ENCODE assay signal across 9 cellular contexts in the genomic region with DNA sequence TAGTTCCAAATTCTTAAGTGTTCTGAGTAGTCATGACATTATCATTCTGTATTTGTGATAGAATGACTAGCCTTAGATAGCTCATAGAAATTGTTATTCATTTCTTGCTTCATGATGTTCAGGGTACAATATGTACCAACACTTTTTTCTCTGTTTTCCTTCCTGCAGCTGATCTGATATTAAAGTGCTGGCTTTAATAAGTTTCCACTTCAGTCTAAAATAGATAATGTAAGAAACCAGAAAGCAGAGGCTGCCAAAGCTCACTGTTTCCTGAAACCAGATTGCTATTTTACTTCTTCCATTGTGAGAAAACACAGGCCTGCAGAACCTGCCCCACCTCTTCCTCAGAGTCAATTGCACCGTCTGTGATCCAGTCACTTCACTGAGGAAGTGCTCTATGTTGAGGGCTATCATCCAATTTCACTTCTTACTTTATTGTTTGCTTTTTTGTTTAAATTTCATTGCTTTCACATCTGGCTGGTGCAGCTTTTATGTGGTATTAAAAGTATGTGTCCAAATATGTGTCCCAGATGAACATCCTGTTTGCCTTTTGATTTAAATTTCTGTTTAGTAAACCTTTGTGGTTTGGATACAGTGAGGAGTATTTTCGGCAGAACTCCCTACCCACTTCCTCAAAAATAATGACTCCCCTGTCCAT.
DNase-seq lines count a peak whose midpoint lies in the region; ATAC-seq, FAIRE-seq and TF ChIP-seq lines count a peak whose summit lies in the region.
"Had no signal": no experiment of that assay in that cellular context is flagged by ENCODE, and none has a peak within 500 bp of the region (broad histone marks: within the 10 kb centered on the region; RNA-seq: fewer than 3 reads in every experiment).

No MANE protein-coding gene starts in this region.

- H3K27me3 ChIP-seq in bronchial epithelial cell (ENCODE audit: control insufficient read depth, insufficient read depth, low read length): no peaks in the 10 kb centered on the region

- no peak for TF ChIP-seq CTCF in bronchial epithelial cell (IDR thresholded peaks at IDR 0.05; ENCODE audit: insufficient read depth, low read length, severe bottlenecking)
- no peak for TF ChIP-seq CTCF in GM20000 (IDR thresholded peaks at IDR 0.05; ENCODE audit: extremely low read depth, missing control alignments)

- peak; percentile 87 for DNase-seq in bronchial epithelial cell (ENCODE audit: low read depth)
- peak; percentile 15 for DNase-seq in midbrain (lab: John Stamatoyannopoulos, UW)
- no peak for DNase-seq in GM20000 (ENCODE audit: low spot score)
- no peak for DNase-seq in NCI-H1694 (lab: John Stamatoyannopoulos, UW)
- DNase-seq in hepatic stellate cell (ENCODE audit: low spot score): no peak
- no peak for DNase-seq in NCI-H345 (lab: John Stamatoyannopoulos, UW)

- no peaks in the 10 kb centered on the region for H3K36me3 ChIP-seq in bronchial epithelial cell (ENCODE audit: control insufficient read depth, insufficient read depth, low read length)

- peak; percentile 55 for ATAC-seq in GM18519 (IDR thresholded peaks at IDR 0.05; ENCODE audit: low FRiP score, unreplicated experiment)
- ATAC-seq in HG03575 (IDR thresholded peaks at IDR 0.05; ENCODE audit: extremely low read depth, insufficient number of reproducible peaks, low FRiP score, unreplicated experiment): peak; percentile 38

- no peak for FAIRE-seq in bronchial epithelial cell (lab: Jason Lieb, UNC)
- FAIRE-seq: colon had no signal

- H3K4me3 ChIP-seq in bronchial epithelial cell (ENCODE audit: low read depth, low read length): no peak overlapping the region

Comparison
In these comparisons a context has a peak if more than half of its experiments do, and no peak if none do; other contexts are left out.
1. DNase-seq: peak in bronchial epithelial cell (single experiment) and midbrain (single experiment); none in GM20000 (single experiment), NCI-H1694 (single experiment), hepatic stellate cell (single experiment) and NCI-H345 (single experiment).